In genomic region chr4:107689912-107690587, GRCh38 we compare ENCODE assay signal across 12 cellular contexts.
A peak's percentile ranks its signal among the peaks of the same experiment; 100 is the strongest.
DNase-seq lines count a peak whose midpoint lies in the region; ATAC-seq, FAIRE-seq and TF ChIP-seq lines count a peak whose summit lies in the region.
"Had no signal": no experiment of that assay in that cellular context is flagged by ENCODE, and none has a peak within 500 bp of the region (broad histone marks: within the 10 kb centered on the region; RNA-seq: fewer than 3 reads in every experiment).

No MANE protein-coding gene starts in this region.

- DNase-seq in AG08396 (ENCODE audit: low spot score) (peak; percentile 56), H54 (ENCODE audit: insufficient read length, low spot score) (peak; percentile 33), RWPE2 (ENCODE audit: low spot score) (no peak), hepatic stellate cell (ENCODE audit: low spot score) (peak; percentile 41), D341Med (ENCODE audit: low spot score) (no peak), NCI-H1436 (lab: John Stamatoyannopoulos, UW) (no peak)
- DNase-seq in stimulated activated CD4-positive, alpha-beta T cell treated with anti-CD3 and anti-CD28 coated beads, Interleukin-4, amount 100 ng/mL, for 1 hour, result no peak
- DNase-seq: activated CD4-positive, CD25-positive, alpha-beta regulatory T cell; NCI-H524 treated with DMSO at 0.1 percent for 48 hours had no signal

- peaks cover 13% of the 10 kb centered on the region for H3K4me1 ChIP-seq in RWPE2 (ENCODE audit: insufficient read depth, poor library complexity, severe bottlenecking)

- no peaks in the 10 kb centered on the region for H3K9me3 ChIP-seq in RWPE2 (ENCODE audit: severe bottlenecking)

- H3K27ac ChIP-seq in RWPE2 (ENCODE audit: poor library complexity, severe bottlenecking), result peak overlapping the region; percentile 50
- H3K27ac ChIP-seq: cardiac muscle cell had no signal

- peaks cover 20% of the 10 kb centered on the region for H3K36me3 ChIP-seq in RWPE2 (ENCODE audit: low read depth)
- H3K36me3 ChIP-seq: cardiac muscle cell had no signal

- ATAC-seq in RWPE2 (ENCODE audit: low read depth) (peak; percentile 100), GM18517 (IDR thresholded peaks at IDR 0.05; ENCODE audit: unreplicated experiment) (no peak)

- H3K27me3 ChIP-seq in RWPE2 (ENCODE audit: insufficient read depth, poor library complexity, severe bottlenecking), result no peaks in the 10 kb centered on the region
- H3K27me3 ChIP-seq: cardiac muscle cell had no signal

- peak; percentile 91 for FAIRE-seq in H54 (lab: Jason Lieb, UNC)
- FAIRE-seq: D721Med had no signal

- no peak for TF ChIP-seq POLR2A in H54 (IDR thresholded peaks at IDR 0.05; ENCODE audit: low read depth, low read length)

- TF ChIP-seq CTCF in RWPE2 (IDR thresholded peaks at IDR 0.05; ENCODE audit: poor library complexity, severe bottlenecking), result no peak

- H3K4me3 ChIP-seq in RWPE2 (ENCODE audit: severe bottlenecking), result no peak overlapping the region
- H3K4me3 ChIP-seq: cardiac muscle cell had no signal

Comparison
In these comparisons a context has a peak if more than half of its experiments do, and no peak if none do; other contexts are left out.
1. DNase-seq: peak in AG08396 (single experiment), H54 (single experiment) and hepatic stellate cell (single experiment); none in RWPE2 (single experiment), D341Med (single experiment), NCI-H1436 (single experiment) and stimulated activated CD4-positive, alpha-beta T cell treated with anti-CD3 and anti-CD28 coated beads, Interleukin-4, amount 100 ng/mL, for 1 hour (single experiment).